2 cellular contexts compared by ENCODE assay signal in genomic region chr21:27448960-27449359, GRCh38.
TF ChIP-seq lines count a peak whose summit lies in the region.

No MANE protein-coding gene starts in this region.

TF ChIP-seq in liver, 16 proteins besides CTCF, POLR2A, EP300 and RAD21:
- TF ChIP-seq HNF4G (IDR thresholded peaks at IDR 0.05), result no peak
- peak; percentile 80 for TF ChIP-seq NR2F2 (IDR thresholded peaks at IDR 0.05)
- TF ChIP-seq EGR1 (IDR thresholded peaks at IDR 0.05; ENCODE audit: low read depth in 2 of 2), result peak in 1 of 2 donors; percentile 27
- TF ChIP-seq MAX (IDR thresholded peaks at IDR 0.05), result peak; percentile 46

TF ChIP-seq in HepG2, 621 proteins besides CTCF, POLR2A, EP300 and RAD21:
- no peak for TF ChIP-seq MEIS1 (CRISPR knock-in tag; IDR thresholded peaks at IDR 0.05; ENCODE audit: borderline replicate concordance)
- TF ChIP-seq RBAK (CRISPR knock-in tag; IDR thresholded peaks at IDR 0.05), result no peak
- no peak for TF ChIP-seq CENPT (CRISPR knock-in tag; IDR thresholded peaks at IDR 0.05; ENCODE audit: low read depth)
- TF ChIP-seq MIER2 (CRISPR knock-in tag; IDR thresholded peaks at IDR 0.05), result no peak
- TF ChIP-seq ZBTB21 (CRISPR knock-in tag; IDR thresholded peaks at IDR 0.05), result no peak
- no peak for TF ChIP-seq ZNF124 (CRISPR knock-in tag; IDR thresholded peaks at IDR 0.05)
- TF ChIP-seq KLF13 (CRISPR knock-in tag; IDR thresholded peaks at IDR 0.05), result no peak
